ENCODE assay signal across 15 cellular contexts in genomic region chr2:160696061-160696452, GRCh38.
"Had no signal": no experiment of that assay in that cellular context is flagged by ENCODE, and none has a peak within 500 bp of the region (broad histone marks: within the 10 kb centered on the region; RNA-seq: fewer than 3 reads in every experiment).

No MANE protein-coding gene starts in this region.

- DNase-seq: activated CD4-positive, alpha-beta T cell treated with anti-CD3 and anti-CD28 coated beads for 36 hours; activated CD8-positive, alpha-beta memory T cell treated with anti-CD3 and anti-CD28 coated beads, Interleukin-2, amount 50 U/mL, for 48 hours; activated CD8-positive, alpha-beta T cell treated with anti-CD3 and anti-CD28 coated beads for 36 hours; activated naive CD8-positive, alpha-beta T cell treated with anti-CD3 and anti-CD28 coated beads, Interleukin-2, amount 10 ng/mL, durations not matched to agents 7 days and 5 days; aorta; heart right ventricle; left ventricle myocardium inferior; mesendoderm; retina; stimulated activated CD4-positive, alpha-beta T cell treated with anti-CD3 and anti-CD28 coated beads, Interleukin-12 subunit alpha, Interleukin-12 subunit beta, amount 100 ng/mL, for 4 hours; stimulated activated naive CD4-positive, alpha-beta T cell; substantia nigra; transverse colon had no signal

- H3K27ac ChIP-seq: heart right ventricle, left ventricle myocardium inferior, VCaP had no signal

- ATAC-seq: activated CD8-positive, alpha-beta T cell treated with anti-CD3 and anti-CD28 coated beads for 36 hours had no signal

- H3K27me3 ChIP-seq: gastrocnemius medialis, heart right ventricle, transverse colon had no signal

- H3K36me3 ChIP-seq: gastrocnemius medialis, heart right ventricle, left ventricle myocardium inferior, transverse colon had no signal

- H3K4me3 ChIP-seq: gastrocnemius medialis, heart right ventricle, left ventricle myocardium inferior, transverse colon had no signal

- H3K9me3 ChIP-seq: gastrocnemius medialis, heart right ventricle, left ventricle myocardium inferior, transverse colon had no signal
